25 cellular contexts compared by ENCODE assay signal in the genomic region with DNA sequence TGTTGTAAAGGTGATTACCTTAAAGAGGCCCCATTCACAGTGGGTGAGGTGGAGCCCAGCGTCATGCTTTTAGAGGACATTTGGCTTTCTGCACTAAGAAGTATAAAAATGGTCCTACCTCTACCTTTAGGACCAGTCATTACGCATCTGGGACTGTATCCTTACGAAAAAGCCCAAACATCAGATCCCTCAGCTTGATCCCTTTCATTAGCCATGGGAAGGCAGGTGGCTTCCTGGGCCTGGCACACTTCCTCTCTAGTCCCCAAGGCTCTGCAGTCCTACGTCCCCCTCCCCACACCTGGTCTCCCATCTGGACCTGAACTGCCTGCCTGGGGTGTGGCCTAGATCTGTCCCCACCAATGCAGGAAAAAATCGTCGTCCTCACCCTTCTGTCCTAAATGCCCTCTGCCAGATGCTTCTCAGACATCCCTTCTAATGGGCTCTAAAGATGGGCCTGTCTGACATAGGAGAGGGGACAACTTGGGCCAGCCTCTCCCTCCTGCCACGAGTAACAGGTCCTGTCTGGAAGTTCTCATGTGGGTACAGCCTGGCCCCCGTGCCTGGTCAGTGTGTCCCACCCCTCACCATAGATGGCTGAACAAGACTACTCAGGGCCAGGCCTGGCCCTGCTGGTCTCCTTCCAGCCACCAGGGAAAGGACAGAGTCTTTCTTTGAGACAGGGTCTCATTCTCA. TPM values are rescaled to one million over a fixed set of nuclear protein-coding genes. Genes with fewer than 3 reads are reported as not detected.
"Had no signal": no experiment of that assay in that cellular context is flagged by ENCODE, and none has a peak within 500 bp of the region (broad histone marks: within the 10 kb centered on the region; RNA-seq: fewer than 3 reads in every experiment).

No MANE protein-coding gene starts in this region.

- H3K27ac ChIP-seq: coronary artery, gastroesophageal sphincter, heart right ventricle, neutrophil, spleen, thyroid gland had no signal

- H3K36me3 Mint-ChIP-seq: activated CD4-positive, alpha-beta memory T cell treated with anti-CD3 and anti-CD28 coated beads for 36 hours; activated naive CD4-positive, alpha-beta T cell treated with anti-CD3 and anti-CD28 coated beads, Interleukin-2, amount 10 ng/mL, durations not matched to agents 7 days and 5 days; brain; immature natural killer cell; memory B cell; naive thymus-derived CD8-positive, alpha-beta T cell had no signal

- H3K4me1 ChIP-seq: gastroesophageal sphincter, heart right ventricle, spleen, thyroid gland had no signal

- H3K36me3 ChIP-seq: gastroesophageal sphincter, heart right ventricle, neutrophil, spleen, thyroid gland had no signal

- DNase-seq: activated CD4-positive, alpha-beta memory T cell treated with anti-CD3 and anti-CD28 coated beads for 36 hours; activated CD4-positive, alpha-beta T cell treated with anti-CD3 and anti-CD28 coated beads for 4 hours; activated naive CD4-positive, alpha-beta T cell treated with anti-CD3 and anti-CD28 coated beads, Interleukin-2, amount 10 ng/mL, durations not matched to agents 7 days and 5 days; activated naive CD8-positive, alpha-beta T cell treated with anti-CD3 and anti-CD28 coated beads, Interleukin-2, amount 50 U/mL, for 24 hours; activated T-cell treated with anti-CD3 and anti-CD28 coated beads, Interleukin-2, amount 50 U/mL, for 1 hour; anterior cingulate cortex; central memory CD4-positive, alpha-beta T cell; heart right ventricle; immature natural killer cell; naive thymus-derived CD8-positive, alpha-beta T cell; spleen; stimulated activated CD8-positive, alpha-beta memory T cell treated with anti-CD3 and anti-CD28 coated beads, Interleukin-4, amount 100 ng/mL, for 48 hours; stimulated activated naive CD4-positive, alpha-beta T cell; T-helper 17 cell; thyroid gland had no signal

- H3K9me3 ChIP-seq: gastroesophageal sphincter, heart right ventricle, neutrophil, spleen, thyroid gland had no signal

- H3K4me3 ChIP-seq: coronary artery, gastroesophageal sphincter, heart right ventricle, spleen, thyroid gland had no signal

- H3K27me3 ChIP-seq: thyroid gland had no signal

- H3K4me3 Mint-ChIP-seq: activated CD4-positive, alpha-beta memory T cell treated with anti-CD3 and anti-CD28 coated beads for 36 hours; activated naive CD4-positive, alpha-beta T cell treated with anti-CD3 and anti-CD28 coated beads, Interleukin-2, amount 10 ng/mL, durations not matched to agents 7 days and 5 days; activated naive CD8-positive, alpha-beta T cell treated with anti-CD3 and anti-CD28 coated beads, Interleukin-2, amount 50 U/mL, for 24 hours; activated T-helper 17 cell treated with anti-CD3 and anti-CD28 coated beads, Interleukin-2, amount 50 U/mL, for 72 hours; brain; immature natural killer cell; memory B cell; naive thymus-derived CD8-positive, alpha-beta T cell; T-helper 17 cell had no signal

- H3K9me3 Mint-ChIP-seq: activated CD4-positive, alpha-beta memory T cell treated with anti-CD3 and anti-CD28 coated beads for 36 hours; activated naive CD4-positive, alpha-beta T cell treated with anti-CD3 and anti-CD28 coated beads, Interleukin-2, amount 10 ng/mL, durations not matched to agents 7 days and 5 days; activated naive CD8-positive, alpha-beta T cell treated with anti-CD3 and anti-CD28 coated beads, Interleukin-2, amount 50 U/mL, for 24 hours; activated T-helper 17 cell treated with anti-CD3 and anti-CD28 coated beads, Interleukin-2, amount 50 U/mL, for 72 hours; brain; immature natural killer cell; memory B cell; naive thymus-derived CD8-positive, alpha-beta T cell had no signal

- H3K27ac Mint-ChIP-seq: activated CD4-positive, alpha-beta memory T cell treated with anti-CD3 and anti-CD28 coated beads for 36 hours; activated naive CD4-positive, alpha-beta T cell treated with anti-CD3 and anti-CD28 coated beads, Interleukin-2, amount 10 ng/mL, durations not matched to agents 7 days and 5 days; activated naive CD8-positive, alpha-beta T cell treated with anti-CD3 and anti-CD28 coated beads, Interleukin-2, amount 50 U/mL, for 24 hours; activated T-helper 17 cell treated with anti-CD3 and anti-CD28 coated beads, Interleukin-2, amount 50 U/mL, for 72 hours; brain; immature natural killer cell; memory B cell; T-helper 17 cell had no signal

- H3K4me1 Mint-ChIP-seq: activated naive CD4-positive, alpha-beta T cell treated with anti-CD3 and anti-CD28 coated beads, Interleukin-2, amount 10 ng/mL, durations not matched to agents 7 days and 5 days; activated naive CD8-positive, alpha-beta T cell treated with anti-CD3 and anti-CD28 coated beads, Interleukin-2, amount 50 U/mL, for 24 hours had no signal

RNA-seq across cellular contexts. Expression of gene SLC18A3, which starts 11.8 kb away (rescaled TPM):
- total RNA-seq: activated CD4-positive, alpha-beta memory T cell treated with anti-CD3 and anti-CD28 coated beads for 36 hours; activated T-helper 17 cell treated with anti-CD3 and anti-CD28 coated beads, Interleukin-2, amount 50 U/mL, for 72 hours; heart right ventricle; liver; naive thymus-derived CD8-positive, alpha-beta T cell; spleen; subcutaneous adipose tissue; T-helper 17 cell; thyroid gland had no signal

RNA-seq across cellular contexts. Expression of gene CHAT, which starts 15.5 kb away (rescaled TPM):
- total RNA-seq: activated CD4-positive, alpha-beta memory T cell treated with anti-CD3 and anti-CD28 coated beads for 36 hours; activated T-helper 17 cell treated with anti-CD3 and anti-CD28 coated beads, Interleukin-2, amount 50 U/mL, for 72 hours; heart right ventricle; liver; naive thymus-derived CD8-positive, alpha-beta T cell; renal cortical epithelial cell; spleen; subcutaneous adipose tissue; T-helper 17 cell; thyroid gland; urinary bladder had no signal
